Comparison of ENCODE assay signal across 8 cellular contexts in genomic region chr1:55702064-55702463, GRCh38.
DNase-seq lines count a peak whose midpoint lies in the region; ATAC-seq and TF ChIP-seq lines count a peak whose summit lies in the region.

No MANE protein-coding gene starts in this region.

- H3K4me1 Mint-ChIP-seq in natural killer cell (no peaks in the 10 kb centered on the region), glutamatergic neuron (ENCODE audit: low read depth, unreplicated experiment) (no peaks in the 10 kb centered on the region)
- H3K4me1 Mint-ChIP-seq in natural killer cell treated with Interleukin-12 subunit alpha and Interleukin-12 subunit beta and Interleukin-15 and Interleukin-18, amount 100 ng/mL, for 72 hours (ENCODE audit: low read depth in 2 of 2) = no peaks in the 10 kb centered on the region
- H3K4me1 Mint-ChIP-seq in activated CD4-positive, alpha-beta memory T cell treated with anti-CD3 and anti-CD28 coated beads for 36 hours (ENCODE audit: low read depth) = no peaks in the 10 kb centered on the region

- H3K9me3 Mint-ChIP-seq in natural killer cell (no peaks in the 10 kb centered on the region), glutamatergic neuron (ENCODE audit: unreplicated experiment) (no peaks in the 10 kb centered on the region)
- no peaks in the 10 kb centered on the region for H3K9me3 Mint-ChIP-seq in natural killer cell treated with Interleukin-12 subunit alpha and Interleukin-12 subunit beta and Interleukin-15 and Interleukin-18, amount 100 ng/mL, for 72 hours
- no peaks in the 10 kb centered on the region for H3K9me3 Mint-ChIP-seq in activated CD4-positive, alpha-beta memory T cell treated with anti-CD3 and anti-CD28 coated beads for 36 hours

- peak in 2 of 3 donors; percentile 45 to 54 for ATAC-seq in natural killer cell
- ATAC-seq in natural killer cell treated with Interleukin-12 subunit alpha and Interleukin-12 subunit beta and Interleukin-15 and Interleukin-18, amount 100 ng/mL, for 72 hours = no peak
- peak; percentile 71 for ATAC-seq in HG03196 (IDR thresholded peaks at IDR 0.05; ENCODE audit: unreplicated experiment)

- intact Hi-C loops in natural killer cell (cut with micrococcal nuclease) = no loop called here
- intact Hi-C loops in activated CD4-positive, alpha-beta memory T cell treated with anti-CD3 and anti-CD28 coated beads for 36 hours (cut with micrococcal nuclease) = no loop called here

- CTCF ChIA-PET in activated CD4-positive, alpha-beta memory T cell treated with anti-CD3 and anti-CD28 coated beads for 36 hours (lab: Charles Lee) = interaction anchor here (0.7 kb wide), 1 partner anchor 48 kb away, joined by 3 read pairs; no protein-coding TSS in a partner anchor

- H3K27me3 Mint-ChIP-seq in natural killer cell (ENCODE audit: low read depth in 2 of 2) (no peaks in the 10 kb centered on the region), glutamatergic neuron (ENCODE audit: unreplicated experiment) (peaks cover 2% of the 10 kb centered on the region)
- peaks cover 8 to 24% of the 10 kb centered on the region in 2 donors for H3K27me3 Mint-ChIP-seq in natural killer cell treated with Interleukin-12 subunit alpha and Interleukin-12 subunit beta and Interleukin-15 and Interleukin-18, amount 100 ng/mL, for 72 hours
- peaks cover 5% of the 10 kb centered on the region for H3K27me3 Mint-ChIP-seq in activated CD4-positive, alpha-beta memory T cell treated with anti-CD3 and anti-CD28 coated beads for 36 hours

- peak; percentile 32 for TF ChIP-seq CTCF in natural killer cell (IDR thresholded peaks at IDR 0.05)
- peak; percentile 82 for TF ChIP-seq CTCF in glutamatergic neuron (IDR thresholded peaks at IDR 0.05; ENCODE audit: partially characterized antibody, unreplicated experiment)

- no peaks in the 10 kb centered on the region for H3K36me3 Mint-ChIP-seq in natural killer cell
- H3K36me3 Mint-ChIP-seq in natural killer cell treated with Interleukin-12 subunit alpha and Interleukin-12 subunit beta and Interleukin-15 and Interleukin-18, amount 100 ng/mL, for 72 hours = no peaks in the 10 kb centered on the region
- H3K36me3 Mint-ChIP-seq in glutamatergic neuron (ENCODE audit: unreplicated experiment) = no peaks in the 10 kb centered on the region
- H3K36me3 Mint-ChIP-seq in activated CD4-positive, alpha-beta memory T cell treated with anti-CD3 and anti-CD28 coated beads for 36 hours = no peaks in the 10 kb centered on the region

- DNase-seq in natural killer cell = no peak
- DNase-seq in natural killer cell treated with Interleukin-12 subunit alpha and Interleukin-12 subunit beta and Interleukin-15 and Interleukin-18, amount 100 ng/mL, for 72 hours (ENCODE audit: low spot score) = no peak
- peak; percentile 48 for DNase-seq in RPMI7951 (ENCODE audit: low read depth)
- DNase-seq in glutamatergic neuron = no peak
- DNase-seq in activated T-cell treated with anti-CD3 and anti-CD28 coated beads for 4 hours = no peak
- no peak for DNase-seq in activated CD4-positive, alpha-beta memory T cell treated with anti-CD3 and anti-CD28 coated beads for 36 hours
- no peak for DNase-seq in NCI-H187 (lab: John Stamatoyannopoulos, UW)

- no peak overlapping the region for H3K4me3 Mint-ChIP-seq in natural killer cell
- no peak overlapping the region for H3K4me3 Mint-ChIP-seq in natural killer cell treated with Interleukin-12 subunit alpha and Interleukin-12 subunit beta and Interleukin-15 and Interleukin-18, amount 100 ng/mL, for 72 hours
- H3K4me3 Mint-ChIP-seq in glutamatergic neuron (ENCODE audit: unreplicated experiment) = no peak overlapping the region
- no peak overlapping the region for H3K4me3 Mint-ChIP-seq in activated CD4-positive, alpha-beta memory T cell treated with anti-CD3 and anti-CD28 coated beads for 36 hours

- no peak overlapping the region for H3K27ac Mint-ChIP-seq in natural killer cell
- H3K27ac Mint-ChIP-seq in natural killer cell treated with Interleukin-12 subunit alpha and Interleukin-12 subunit beta and Interleukin-15 and Interleukin-18, amount 100 ng/mL, for 72 hours = no peak overlapping the region
- H3K27ac Mint-ChIP-seq in glutamatergic neuron (ENCODE audit: unreplicated experiment) = no peak overlapping the region
- H3K27ac Mint-ChIP-seq in activated CD4-positive, alpha-beta memory T cell treated with anti-CD3 and anti-CD28 coated beads for 36 hours = no peak overlapping the region

- POLR2A ChIA-PET in activated CD4-positive, alpha-beta memory T cell treated with anti-CD3 and anti-CD28 coated beads for 36 hours (lab: Charles Lee) = no interaction called here

Comparison
In these comparisons a context has a peak if more than half of its experiments do, and no peak if none do; other contexts are left out.
1. ATAC-seq: peak in natural killer cell (2 of 3) and HG03196 (single experiment); none in natural killer cell treated with Interleukin-12 subunit alpha and Interleukin-12 subunit beta and Interleukin-15 and Interleukin-18, amount 100 ng/mL, for 72 hours (0 of 2).